ENCODE assay signal across 22 cellular contexts in genomic region chr17:69305177-69305576, GRCh38.
"Had no signal": no experiment of that assay in that cellular context is flagged by ENCODE, and none has a peak within 500 bp of the region (broad histone marks: within the 10 kb centered on the region; RNA-seq: fewer than 3 reads in every experiment).

No MANE protein-coding gene starts in this region.

- H3K4me3 ChIP-seq: coronary artery, dorsolateral prefrontal cortex, esophagus muscularis mucosa, gastroesophageal sphincter, heart right ventricle, left lung, lower lobe of right lung, mucosa of descending colon had no signal

- ATAC-seq: foreskin keratinocyte; gastroesophageal sphincter; heart right ventricle; left cardiac atrium; left lung; left ventricle myocardium superior; lower lobe of right lung; mucosa of descending colon; naive thymus-derived CD8-positive, alpha-beta T cell had no signal

- H3K9me3 ChIP-seq: esophagus muscularis mucosa, gastroesophageal sphincter, heart right ventricle, left lung, lower lobe of right lung, mucosa of descending colon had no signal

- H3K27ac ChIP-seq: coronary artery, dorsolateral prefrontal cortex, esophagus muscularis mucosa, foreskin keratinocyte, gastroesophageal sphincter, heart right ventricle, left lung, lower lobe of right lung had no signal

- DNase-seq: dermis blood vessel endothelial cell; dorsolateral prefrontal cortex; effector CD4-positive, alpha-beta T cell; effector memory CD4-positive, alpha-beta T cell; foreskin keratinocyte; head of caudate nucleus; heart right ventricle; hippocampal formation; left cardiac atrium; left lung; left ventricle myocardium superior; lower lobe of right lung; mesenchymal stem cell; mucosa of descending colon; naive B cell; naive thymus-derived CD8-positive, alpha-beta T cell had no signal

- FAIRE-seq: endothelial cell of umbilical vein, islet of Langerhans, keratinocyte had no signal

- H3K4me1 ChIP-seq: esophagus muscularis mucosa, foreskin keratinocyte, gastroesophageal sphincter, heart right ventricle, left lung, lower lobe of right lung had no signal

- H3K27me3 ChIP-seq: dorsolateral prefrontal cortex, esophagus muscularis mucosa, foreskin keratinocyte, gastroesophageal sphincter, heart right ventricle, left lung had no signal
